20 cellular contexts compared by ENCODE assay signal in genomic region chr17:79651751-79652150, GRCh38. TPM values are rescaled to one million over a fixed set of nuclear protein-coding genes. Genes with fewer than 3 reads are reported as not detected.
DNase-seq lines count a peak whose midpoint lies in the region; ATAC-seq and TF ChIP-seq lines count a peak whose summit lies in the region.
"Had no signal": no experiment of that assay in that cellular context is flagged by ENCODE, and none has a peak within 500 bp of the region (broad histone marks: within the 10 kb centered on the region; RNA-seq: fewer than 3 reads in every experiment).

No MANE protein-coding gene starts in this region.

- H3K27ac ChIP-seq in endodermal cell (ENCODE audit: low read depth, low read length) (no peak overlapping the region), rectal smooth muscle tissue (ENCODE audit: low read depth, low read length) (peak overlapping the region; percentile 75)
- H3K27ac ChIP-seq: lower lobe of right lung, right lobe of liver had no signal

- 49% methylated on average over 4 of the region's 4 CpGs; no CpG with 5 or more reads in 1 of the 2 experiments for WGBS in endodermal cell (ENCODE audit: insufficient coverage in 1 of 2, insufficient read length in 1 of 2), 2 experiments

- no peak overlapping the region for H3K27ac Mint-ChIP-seq in endodermal cell
- no peak overlapping the region for H3K27ac Mint-ChIP-seq in activated CD4-positive, alpha-beta memory T cell treated with anti-CD3 and anti-CD28 coated beads for 36 hours
- no peak overlapping the region for H3K27ac Mint-ChIP-seq in natural killer cell

- no peak for ATAC-seq in GM19397 (IDR thresholded peaks at IDR 0.05; ENCODE audit: unreplicated experiment)
- ATAC-seq in natural killer cell = no peak
- ATAC-seq: GM12878, lower lobe of right lung, Panc1, right lobe of liver had no signal

- H3K4me3 Mint-ChIP-seq in endodermal cell (no peak overlapping the region), natural killer cell (no peak overlapping the region)
- H3K4me3 Mint-ChIP-seq in activated CD4-positive, alpha-beta memory T cell treated with anti-CD3 and anti-CD28 coated beads for 36 hours = no peak overlapping the region
- H3K4me3 Mint-ChIP-seq: CD4-positive, CD25-positive, alpha-beta regulatory T cell had no signal

- no peaks in the 10 kb centered on the region for H3K4me1 ChIP-seq in endodermal cell (ENCODE audit: control insufficient read depth, insufficient read depth, low read length)
- peaks cover 16% of the 10 kb centered on the region for H3K4me1 ChIP-seq in rectal smooth muscle tissue (ENCODE audit: control insufficient read depth, insufficient read depth, low read length)
- H3K4me1 ChIP-seq: HAP-1, lower lobe of right lung, right lobe of liver had no signal

- intact Hi-C loops in activated CD4-positive, alpha-beta memory T cell treated with anti-CD3 and anti-CD28 coated beads for 36 hours (cut with micrococcal nuclease) = no loop called here
- intact Hi-C loops in natural killer cell (cut with micrococcal nuclease) = no loop called here

- H3K27me3 Mint-ChIP-seq in endodermal cell (ENCODE audit: insufficient read depth) (peaks cover 21% of the 10 kb centered on the region), natural killer cell (ENCODE audit: low read depth in 2 of 2) (peaks cover 18 to 22% of the 10 kb centered on the region in 2 donors)
- H3K27me3 Mint-ChIP-seq in activated CD4-positive, alpha-beta memory T cell treated with anti-CD3 and anti-CD28 coated beads for 36 hours = peaks cover 30% of the 10 kb centered on the region

- peak; percentile 73 for DNase-seq in DMS 273 treated with DMSO at 0.1 percent for 48 hours (lab: John Stamatoyannopoulos, UW)
- DNase-seq in NCI-H2171 treated with DMSO at 0.1 percent for 48 hours (lab: John Stamatoyannopoulos, UW) = peak; percentile 76
- peak; percentile 41 for DNase-seq in endodermal cell
- no peak for DNase-seq in NCI-H2107 (lab: John Stamatoyannopoulos, UW)
- DNase-seq in activated CD4-positive, alpha-beta memory T cell treated with anti-CD3 and anti-CD28 coated beads for 36 hours = no peak
- no peak for DNase-seq in natural killer cell
- DNase-seq: CD4-positive, CD25-positive, alpha-beta regulatory T cell; lower lobe of right lung; NCI-H2227 treated with DMSO at 0.1 percent for 48 hours; occipital lobe; right lobe of liver; T-helper 2 cell had no signal

- no peaks in the 10 kb centered on the region for H3K36me3 ChIP-seq in endodermal cell (ENCODE audit: control insufficient read depth, insufficient read depth, low read length)
- no peaks in the 10 kb centered on the region for H3K36me3 ChIP-seq in rectal smooth muscle tissue (ENCODE audit: control insufficient read depth, insufficient read depth, low read length)
- H3K36me3 ChIP-seq: HAP-1, lower lobe of right lung, right lobe of liver had no signal

- POLR2A ChIA-PET in activated CD4-positive, alpha-beta memory T cell treated with anti-CD3 and anti-CD28 coated beads for 36 hours (lab: Charles Lee) = no interaction called here

- no peaks in the 10 kb centered on the region for H3K4me1 Mint-ChIP-seq in endodermal cell
- no peaks in the 10 kb centered on the region for H3K4me1 Mint-ChIP-seq in activated CD4-positive, alpha-beta memory T cell treated with anti-CD3 and anti-CD28 coated beads for 36 hours (ENCODE audit: low read depth)
- no peaks in the 10 kb centered on the region for H3K4me1 Mint-ChIP-seq in natural killer cell
- H3K4me1 Mint-ChIP-seq: CD4-positive, CD25-positive, alpha-beta regulatory T cell had no signal

- H3K36me3 Mint-ChIP-seq in endodermal cell (ENCODE audit: low read depth) (no peaks in the 10 kb centered on the region), natural killer cell (peaks cover 9% of the 10 kb centered on the region)
- no peaks in the 10 kb centered on the region for H3K36me3 Mint-ChIP-seq in activated CD4-positive, alpha-beta memory T cell treated with anti-CD3 and anti-CD28 coated beads for 36 hours
- H3K36me3 Mint-ChIP-seq: CD4-positive, CD25-positive, alpha-beta regulatory T cell had no signal

- H3K9ac ChIP-seq in endodermal cell (ENCODE audit: extremely low read depth, low read length, poor library complexity, severe bottlenecking) (no peak overlapping the region), rectal smooth muscle tissue (ENCODE audit: low read length) (no peak overlapping the region)

- TF ChIP-seq CTCF in endodermal cell (conservative IDR thresholded peaks at IDR 0.05) (no peak), natural killer cell (IDR thresholded peaks at IDR 0.05) (no peak)

- no peaks in the 10 kb centered on the region for H3K9me3 ChIP-seq in endodermal cell (ENCODE audit: control insufficient read depth, low read length)
- H3K9me3 ChIP-seq: HAP-1, lower lobe of right lung, right lobe of liver had no signal

- H3K4me3 ChIP-seq in endodermal cell (ENCODE audit: low read length) (no peak overlapping the region), rectal smooth muscle tissue (ENCODE audit: low read length) (no peak overlapping the region)
- H3K4me3 ChIP-seq: GM12878, HAP-1, lower lobe of right lung, right lobe of liver had no signal

- H3K27me3 ChIP-seq in endodermal cell (ENCODE audit: control insufficient read depth, insufficient read depth, low read length, poor library complexity, severe bottlenecking) (peaks cover 7% of the 10 kb centered on the region), rectal smooth muscle tissue (ENCODE audit: control insufficient read depth, insufficient read depth, low read length) (no peaks in the 10 kb centered on the region)
- H3K27me3 ChIP-seq: right lobe of liver had no signal

- CTCF ChIA-PET in activated CD4-positive, alpha-beta memory T cell treated with anti-CD3 and anti-CD28 coated beads for 36 hours (lab: Charles Lee) = no interaction called here

- H3K9me3 Mint-ChIP-seq in endodermal cell (peaks cover 5% of the 10 kb centered on the region), natural killer cell (peaks cover 2 to 4% of the 10 kb centered on the region in 2 donors)
- no peaks in the 10 kb centered on the region for H3K9me3 Mint-ChIP-seq in activated CD4-positive, alpha-beta memory T cell treated with anti-CD3 and anti-CD28 coated beads for 36 hours

RNA-seq across cellular contexts. Expression of gene RBFOX3, which starts 40.9 kb away (rescaled TPM):
- total RNA-seq in endodermal cell (1 to 10 TPM; 2.6 to 7.3 TPM), natural killer cell (10 to 100 TPM in 1 of 3 donors, 1 to 10 TPM in 2; 3.0 to 17.2 (median 4.9) TPM)
- polyA plus RNA-seq in endodermal cell (2013, experiment 1 of 2) = 6.3 TPM
- 6.3 TPM for polyA plus RNA-seq in endodermal cell (2013, experiment 2 of 2)
- total RNA-seq in activated CD4-positive, alpha-beta memory T cell treated with anti-CD3 and anti-CD28 coated beads for 36 hours = not detected
- total RNA-seq: CD4-positive, CD25-positive, alpha-beta regulatory T cell; dermis microvascular lymphatic vessel endothelial cell; fibroblast of villous mesenchyme; GM12878; LHCN-M2; lower lobe of right lung; right lobe of liver had no signal

Comparison
In these comparisons a context has a peak if more than half of its experiments do, and no peak if none do; other contexts are left out.
1. DNase-seq: peak in DMS 273 treated with DMSO at 0.1 percent for 48 hours (single experiment), NCI-H2171 treated with DMSO at 0.1 percent for 48 hours (single experiment) and endodermal cell (single experiment); none in NCI-H2107 (single experiment), activated CD4-positive, alpha-beta memory T cell treated with anti-CD3 and anti-CD28 coated beads for 36 hours (single experiment) and natural killer cell (single experiment).